ENCODE assay signal across 25 cellular contexts in genomic region chr1:218625393-218625792, GRCh38.
A peak's percentile ranks its signal among the peaks of the same experiment; 100 is the strongest.
DNase-seq lines count a peak whose midpoint lies in the region; ATAC-seq, FAIRE-seq and TF ChIP-seq lines count a peak whose summit lies in the region.
"Had no signal": no experiment of that assay in that cellular context is flagged by ENCODE, and none has a peak within 500 bp of the region (broad histone marks: within the 10 kb centered on the region; RNA-seq: fewer than 3 reads in every experiment).

No MANE protein-coding gene starts in this region.

- BruUV-seq in HepG2 (replicated peaks; lab: Mats Ljungman, UMichigan): no TSS peak

- H3K4me1 ChIP-seq in HepG2 (ENCODE audit: insufficient read depth, low read length) (no peaks in the 10 kb centered on the region; the same call in 1 of the 2 replicates), right lobe of liver (no peaks in the 10 kb centered on the region)
- H3K4me1 ChIP-seq: BE2C; BLaER1 treated with 17β-estradiol and CSF1 and Interleukin-3, amounts not matched to agents 10 nM and 100 nM; HAP-1 had no signal

- no peaks in the 10 kb centered on the region for H3K27me3 ChIP-seq in HepG2 (ENCODE audit: control insufficient read depth in 1 of 2, insufficient read depth in 2 of 2, low read length in 2 of 2)
- no peaks in the 10 kb centered on the region for H3K27me3 ChIP-seq in right lobe of liver
- H3K27me3 ChIP-seq: BE2C; BLaER1 treated with 17β-estradiol and CSF1 and Interleukin-3, amounts not matched to agents 10 nM and 100 nM had no signal

- H2AFZ ChIP-seq in HepG2 (ENCODE audit: low read length): no peak overlapping the region

- WGBS in HepG2 (ENCODE audit: low lambda C conversion rate): 6% methylated on average over 2 of the region's 2 CpGs
- 40% methylated on average over 2 of the region's 2 CpGs for WGBS in right lobe of liver (ENCODE audit: insufficient coverage, low coverage, low lambda C conversion rate, missing lambda C conversion rate)

- no peaks in the 10 kb centered on the region for H4K20me1 ChIP-seq in HepG2 (ENCODE audit: insufficient read depth, low read length)
- H4K20me1 ChIP-seq: BLaER1 treated with 17β-estradiol and CSF1 and Interleukin-3, amounts not matched to agents 10 nM and 100 nM had no signal

- H3K36me3 ChIP-seq in HepG2 (replicated peaks in 1 of 2; ENCODE audit: control insufficient read depth in 1 of 2, insufficient read depth in 2 of 2, low read length in 2 of 2): no peaks in the 10 kb centered on the region
- no peaks in the 10 kb centered on the region for H3K36me3 ChIP-seq in right lobe of liver
- H3K36me3 ChIP-seq: BE2C; BLaER1 treated with 17β-estradiol and CSF1 and Interleukin-3, amounts not matched to agents 10 nM and 100 nM; HAP-1 had no signal

- TF ChIP-seq RAD21 in HepG2 (CRISPR knock-in tag; IDR thresholded peaks at IDR 0.05): no peak

- in situ Hi-C loops in HepG2 (cut with HindIII; ENCODE audit: extremely low pct_ligation_motif_present, low pct_unique_long_range_greater_than_20kb): no loop called here

- FAIRE-seq in HepG2 (lab: Jason Lieb, UNC): no peak
- FAIRE-seq: A204.1, GM12891, GM18507, H54 had no signal

- H3K9ac ChIP-seq in HepG2 (ENCODE audit: insufficient read depth, low read depth, low read length): no peak overlapping the region
- H3K9ac ChIP-seq: BLaER1 treated with 17β-estradiol and CSF1 and Interleukin-3, amounts not matched to agents 10 nM and 100 nM had no signal

- CTCF ChIA-PET in HepG2 (lab: Yijun Ruan, JAX; ENCODE audit: low intra/inter-chr PET ratio, low total read pairs): no interaction called here

- POLR2A ChIA-PET in HepG2 (lab: Yijun Ruan, JAX): no interaction called here

- H3K9me3 ChIP-seq in HepG2 (ENCODE audit: low read length) (no peaks in the 10 kb centered on the region), right lobe of liver (no peaks in the 10 kb centered on the region)
- H3K9me3 ChIP-seq: BE2C, HAP-1 had no signal

- intact Hi-C loops in HepG2 (cut with micrococcal nuclease; ENCODE audit: unreplicated experiment) (no loop called here), right lobe of liver (cut with DNase I) (no loop called here), posterior cingulate gyrus (cut with DNase I) (no loop called here)

- TF ChIP-seq POLR2A in HepG2 (IDR thresholded peaks at IDR 0.05; ENCODE audit: insufficient read depth in 1 of 2, low read depth in 2 of 2, low read length in 2 of 2) (no peak), right lobe of liver (IDR thresholded peaks at IDR 0.05) (no peak)

- H3K27ac ChIP-seq in HepG2 (ENCODE audit: extremely low read length, insufficient read depth, low read length): no peak overlapping the region
- H3K27ac ChIP-seq in right lobe of liver: no peak overlapping the region
- H3K27ac ChIP-seq in VCaP: peak overlapping the region; percentile 20; the same call in 1 of the 2 replicates
- H3K27ac ChIP-seq: 22Rv1; BLaER1 treated with 17β-estradiol and CSF1 and Interleukin-3, amounts not matched to agents 10 nM and 100 nM had no signal

- no peak for ATAC-seq in HepG2
- ATAC-seq in right lobe of liver: no peak

- DNase-seq in HepG2 (ENCODE audit: low spot score): no peak
- no peak for DNase-seq in right lobe of liver
- peak; percentile 32 for DNase-seq in epithelial cell of esophagus (ENCODE audit: low read depth)
- no peak for DNase-seq in posterior cingulate gyrus
- DNase-seq in NCI-H2171 (lab: John Stamatoyannopoulos, UW): no peak
- DNase-seq: ACHN; AML-193; BE2C; Calu3; CD4-positive, alpha-beta T cell; CD8-positive, alpha-beta memory T cell; COR-L47; DMS53; DMS79 treated with DMSO at 0.1 percent for 48 hours; GF-D8; GOT3; HFFc6 had no signal

- TF ChIP-seq CTCF in HepG2 (CRISPR knock-in tag; IDR thresholded peaks at IDR 0.05): no peak
- TF ChIP-seq CTCF in right lobe of liver (IDR thresholded peaks at IDR 0.05): no peak
- TF ChIP-seq CTCF in VCaP (conservative IDR thresholded peaks at IDR 0.05): no peak
- TF ChIP-seq CTCF in epithelial cell of esophagus (IDR thresholded peaks at IDR 0.05; ENCODE audit: insufficient read depth, low read depth, low read length, missing control alignments): no peak

- H3K4me3 ChIP-seq in HepG2 (replicated peaks in 1 of 3; ENCODE audit: insufficient read depth in 1 of 3, low read depth in 2 of 3, low read length in 3 of 3) (no peak overlapping the region), right lobe of liver (no peak overlapping the region), epithelial cell of esophagus (ENCODE audit: low read length) (no peak overlapping the region)
- H3K4me3 ChIP-seq: BLaER1 treated with 17β-estradiol and CSF1 and Interleukin-3, amounts not matched to agents 10 nM and 100 nM; HAP-1 had no signal

- TF ChIP-seq EP300 in HepG2 (IDR thresholded peaks at IDR 0.05; ENCODE audit: low read depth in 2 of 2, low read length in 2 of 2) (no peak), HepG2 (CRISPR knock-in tag; IDR thresholded peaks at IDR 0.05; ENCODE audit: borderline replicate concordance) (no peak)

- H3K79me2 ChIP-seq in HepG2 (ENCODE audit: insufficient read depth, low read length): no peaks in the 10 kb centered on the region

- no peak overlapping the region for H3K4me2 ChIP-seq in HepG2 (ENCODE audit: low read depth, low read length)
- H3K4me2 ChIP-seq: BLaER1 treated with 17β-estradiol and CSF1 and Interleukin-3, amounts not matched to agents 10 nM and 100 nM had no signal

TF ChIP-seq in HepG2, 621 proteins besides CTCF, POLR2A, EP300 and RAD21:
- TF ChIP-seq GMEB1 (CRISPR knock-in tag; IDR thresholded peaks at IDR 0.05; ENCODE audit: borderline replicate concordance) (no peak), MAFK (conservative IDR thresholded peaks at IDR 0.05 in 1 of 2, IDR thresholded peaks at IDR 0.05 in 1 of 2; ENCODE audit: low read length in 2 of 2) (peak; percentile 67 to 79), MAFF (IDR thresholded peaks at IDR 0.05; ENCODE audit: low read depth, low read length) (peak; percentile 60; the same call in 1 of the 2 replicates), ZNF607 (CRISPR knock-in tag; IDR thresholded peaks at IDR 0.05; ENCODE audit: borderline replicate concordance) (no peak), YY1 (IDR thresholded peaks at IDR 0.05; ENCODE audit: insufficient read depth, insufficient replicate concordance, low read depth, low read length) (no peak), ATF7-NPFF (CRISPR knock-in tag; IDR thresholded peaks at IDR 0.05; ENCODE audit: low read depth) (no peak)
TF ChIP-seq in HepG2: peak in this region for 2.
